ENCODE assay signal across 8 cellular contexts in genomic region chr16:1474047-1474446, GRCh38. TPM values are rescaled to one million over a fixed set of nuclear protein-coding genes. Genes with fewer than 3 reads are reported as not detected.
DNase-seq lines count a peak whose midpoint lies in the region; ATAC-seq, FAIRE-seq and TF ChIP-seq lines count a peak whose summit lies in the region.

No MANE protein-coding gene starts in this region.

- H3K4ac ChIP-seq in mesendoderm (ENCODE audit: low read depth, low read length) = no peak overlapping the region

- DNase-seq in A549 (ENCODE audit: low read depth in 1 of 2, low spot score in 1 of 2) (no peak), HFFc6 (no peak), brain microvascular endothelial cell (no peak), mesendoderm (peak; percentile 19), NCI-H2171 treated with DMSO at 0.1 percent for 48 hours (lab: John Stamatoyannopoulos, UW) (no peak), NCI-H1417 treated with DMSO at 0.1 percent for 48 hours (lab: John Stamatoyannopoulos, UW) (no peak), nucleus accumbens (lab: John Stamatoyannopoulos, UW) (no peak)

- H3K9me3 ChIP-seq in A549 = no peaks in the 10 kb centered on the region

- H3K4me3 Mint-ChIP-seq in HFFc6 = peak overlapping the region; percentile 87

- no peak for TF ChIP-seq CTCF in A549 (IDR thresholded peaks at IDR 0.05)
- no peak for TF ChIP-seq CTCF in HFFc6 (IDR thresholded peaks at IDR 0.05)
- no peak for TF ChIP-seq CTCF in brain microvascular endothelial cell (IDR thresholded peaks at IDR 0.05; ENCODE audit: low read depth, low read length, missing control alignments)

- TF ChIP-seq RAD21 in A549 (conservative IDR thresholded peaks at IDR 0.05 in 1 of 2, IDR thresholded peaks at IDR 0.05 in 1 of 2) = no peak

- H3K36me3 ChIP-seq in brain microvascular endothelial cell (replicated peaks) (no peaks in the 10 kb centered on the region), mesendoderm (ENCODE audit: control insufficient read depth, insufficient read depth, low read length) (no peaks in the 10 kb centered on the region)

- no peak overlapping the region for H3K18ac ChIP-seq in mesendoderm (ENCODE audit: low read length)

- ATAC-seq in A549 (no peak), GM18520 (IDR thresholded peaks at IDR 0.05; ENCODE audit: unreplicated experiment) (no peak)

- peak overlapping the region; percentile 94 for H3K56ac ChIP-seq in mesendoderm (ENCODE audit: low read length)

- POLR2A ChIA-PET in A549 (lab: Yijun Ruan, JAX) = no interaction called here

- peaks cover 4% of the 10 kb centered on the region for H3K27me3 Mint-ChIP-seq in HFFc6 (ENCODE audit: insufficient read depth)

- peak overlapping the region; percentile 82 for H3K9ac ChIP-seq in mesendoderm (ENCODE audit: low read length)

- peak overlapping the region; percentile 100 for H3K4me2 ChIP-seq in A549
- H3K4me2 ChIP-seq in mesendoderm (ENCODE audit: low read length) = peak overlapping the region; percentile 78

- H4K8ac ChIP-seq in mesendoderm (ENCODE audit: low read depth, low read length) = no peak overlapping the region

- H2BK120ac ChIP-seq in mesendoderm (ENCODE audit: low read depth, low read length) = no peak overlapping the region

- H3K27me3 ChIP-seq in brain microvascular endothelial cell (replicated peaks) = no peaks in the 10 kb centered on the region
- H3K27me3 ChIP-seq in mesendoderm (ENCODE audit: insufficient read depth, low read length, poor library complexity) = no peaks in the 10 kb centered on the region

- no peaks in the 10 kb centered on the region; the same call in 1 of the 2 replicates for H3K36me3 Mint-ChIP-seq in HFFc6 (ENCODE audit: low read depth)

- WGBS in A549 (ENCODE audit: missing lambda C conversion rate) = 39% methylated on average over 15 of the region's 15 CpGs
- no CpG with 5 or more reads among the region's 15 CpGs for WGBS in mesendoderm (ENCODE audit: extremely low coverage, insufficient coverage, low lambda C conversion rate)

- in situ Hi-C loops in brain microvascular endothelial cell (cut with HindIII; ENCODE audit: low pct_ligation_motif_present, low sequenced_read_pairs) = no loop called here

- H3K79me2 ChIP-seq in mesendoderm (ENCODE audit: control insufficient read depth, insufficient read depth, low read length) = peaks cover 6% of the 10 kb centered on the region

- no peak overlapping the region for H4K5ac ChIP-seq in mesendoderm (ENCODE audit: low read length)

- no peak overlapping the region for H2AK5ac ChIP-seq in mesendoderm (ENCODE audit: low read length)

- H3K27ac ChIP-seq in A549 (peak overlapping the region; percentile 97 to 98), brain microvascular endothelial cell (peak overlapping the region; percentile 80), mesendoderm (ENCODE audit: low read depth, low read length) (no peak overlapping the region)

- H3K4me3 ChIP-seq in A549 = peak overlapping the region; percentile 99
- H3K4me3 ChIP-seq in brain microvascular endothelial cell (ENCODE audit: low read depth, low read length) = peak overlapping the region; percentile 71
- H3K4me3 ChIP-seq in mesendoderm (ENCODE audit: low read length) = peak overlapping the region; percentile 76

- no peak overlapping the region for H2BK5ac ChIP-seq in mesendoderm (ENCODE audit: low read length)

- CTCF ChIA-PET in A549 (lab: Yijun Ruan, JAX) = no interaction called here

- H3K27ac Mint-ChIP-seq in HFFc6 = peak overlapping the region; percentile 77

- H3K9me3 Mint-ChIP-seq in HFFc6 = no peaks in the 10 kb centered on the region

- H3K79me1 ChIP-seq in mesendoderm (ENCODE audit: low read length) = peaks cover 8% of the 10 kb centered on the region

- TF ChIP-seq POLR2A in A549 (IDR thresholded peaks at IDR 0.05; ENCODE audit: low read length) = no peak

- H3K4me1 ChIP-seq in A549 = peaks cover 11% of the 10 kb centered on the region
- H3K4me1 ChIP-seq in mesendoderm (ENCODE audit: control insufficient read depth, low read depth, low read length) = peaks cover 3% of the 10 kb centered on the region

- FAIRE-seq in A549 (lab: Jason Lieb, UNC) = no peak

- no peak overlapping the region for H3K23ac ChIP-seq in mesendoderm (ENCODE audit: low read length)

- no peak for TF ChIP-seq EP300 in A549 (IDR thresholded peaks at IDR 0.05)

- H2BK15ac ChIP-seq in mesendoderm (replicated peaks; ENCODE audit: low read depth) = no peak overlapping the region

- peaks cover 26% of the 10 kb centered on the region for H3K4me1 Mint-ChIP-seq in HFFc6 (ENCODE audit: low read depth)

TF ChIP-seq in A549, 52 proteins besides CTCF, POLR2A, EP300 and RAD21 (continues in another document):
- TF ChIP-seq MYC (IDR thresholded peaks at IDR 0.05; ENCODE audit: borderline replicate concordance, low read length) (no peak), JUN (IDR thresholded peaks at IDR 0.05) (no peak), CHD4 (IDR thresholded peaks at IDR 0.05; ENCODE audit: borderline replicate concordance) (no peak), PHF8 (IDR thresholded peaks at IDR 0.05; ENCODE audit: borderline replicate concordance, low read depth) (no peak), HMGXB4 (CRISPR knock-in tag; IDR thresholded peaks at IDR 0.05; ENCODE audit: borderline replicate concordance) (no peak), USF2 (IDR thresholded peaks at IDR 0.05) (no peak)

RNA-seq across cellular contexts. Expression of gene CLCN7, which starts 0.8 kb away (rescaled TPM):
- polyA plus RNA-seq in A549 (2011; rRNA removed) (17.2 and 19.9 TPM in 2 replicates), A549 (2017; fragmentation: RNase III; extraction: RNeasy Plus Mini Kit Qiagen cat#74134 plus additional on column Dnase treatment) (51.6 to 69.7 TPM (median 62.8 TPM) in 3 replicates)
- polyA plus RNA-seq in A549 (2012; cell fraction: cytosol; rRNA removed) = 52.1 and 62.2 TPM in 2 replicates
- 218 and 307 TPM in 2 replicates for polyA plus RNA-seq in A549 (2012; cell fraction: nucleus; rRNA removed)
- 28.2 and 40.0 TPM in 2 replicates for polyA minus RNA-seq in A549 (2011; rRNA and poly(A)+ RNA removed)
- 10 to 100 TPM; 47.5 to 62.6 (median 51.3) TPM for total RNA-seq in HFFc6 (2021; fragmentation: NEBNext Ultra II Directional; extraction: Animal tissue kit (Norgen Biotek cat#: 25700))
- 26.8 TPM for polyA plus RNA-seq in mesendoderm (2013, experiment 1 of 2)
- polyA plus RNA-seq in mesendoderm (2013, experiment 2 of 2) = 28.0 TPM

RNA-seq across cellular contexts. Expression of gene PTX4, which starts 14.7 kb away (rescaled TPM):
- not detected in 2 replicates for polyA plus RNA-seq in A549 (2011; rRNA removed)
- not detected in 2 replicates for polyA plus RNA-seq in A549 (2012; cell fraction: cytosol; rRNA removed)
- polyA plus RNA-seq in A549 (2012; cell fraction: nucleus; rRNA removed) = 0.12 TPM in 1 of 2 replicates, not detected in the other
- polyA plus RNA-seq in A549 (2017; fragmentation: RNase III; extraction: RNeasy Plus Mini Kit Qiagen cat#74134 plus additional on column Dnase treatment) = 0.07 TPM in 2 of 3 replicates, not detected in the other
- not detected in 2 replicates for polyA minus RNA-seq in A549 (2011; rRNA and poly(A)+ RNA removed)
- under 1 TPM in 4 of 6 experiments, not detected in 2; 0.14 to 0.24 (median 0.18) TPM for total RNA-seq in HFFc6 (2021; fragmentation: NEBNext Ultra II Directional; extraction: Animal tissue kit (Norgen Biotek cat#: 25700))
- 0.03 TPM for polyA plus RNA-seq in mesendoderm (2013, experiment 1 of 2)
- 0.04 TPM for polyA plus RNA-seq in mesendoderm (2013, experiment 2 of 2)

RNA-seq across cellular contexts. Expression of gene TELO2, which starts 19.1 kb away (rescaled TPM):
- polyA plus RNA-seq in A549 (2011; rRNA removed) = 9.2 and 10.6 TPM in 2 replicates
- polyA plus RNA-seq in A549 (2012; cell fraction: cytosol; rRNA removed) = 37.8 and 42.8 TPM in 2 replicates
- polyA plus RNA-seq in A549 (2012; cell fraction: nucleus; rRNA removed) = 337 and 377 TPM in 2 replicates
- 30.4 to 35.0 TPM (median 34.8 TPM) in 3 replicates for polyA plus RNA-seq in A549 (2017; fragmentation: RNase III; extraction: RNeasy Plus Mini Kit Qiagen cat#74134 plus additional on column Dnase treatment)
- polyA minus RNA-seq in A549 (2011; rRNA and poly(A)+ RNA removed) = 4.6 and 6.8 TPM in 2 replicates
- 10 to 100 TPM; 28.6 to 37.4 (median 34.8) TPM for total RNA-seq in HFFc6 (2021; fragmentation: NEBNext Ultra II Directional; extraction: Animal tissue kit (Norgen Biotek cat#: 25700))
- 31.2 TPM for polyA plus RNA-seq in mesendoderm (2013, experiment 1 of 2)
- polyA plus RNA-seq in mesendoderm (2013, experiment 2 of 2) = 31.3 TPM

RNA-seq across cellular contexts. Expression of gene CCDC154, which starts 29.7 kb away (rescaled TPM):
- polyA plus RNA-seq in A549 (2011; rRNA removed) (0.16 and 0.34 TPM in 2 replicates), A549 (2017; fragmentation: RNase III; extraction: RNeasy Plus Mini Kit Qiagen cat#74134 plus additional on column Dnase treatment) (0.49 to 0.74 TPM (median 0.70 TPM) in 3 replicates)
- polyA plus RNA-seq in A549 (2012; cell fraction: cytosol; rRNA removed) = 0.30 and 0.32 TPM in 2 replicates
- polyA plus RNA-seq in A549 (2012; cell fraction: nucleus; rRNA removed) = 1.6 and 2.0 TPM in 2 replicates
- not detected in 2 replicates for polyA minus RNA-seq in A549 (2011; rRNA and poly(A)+ RNA removed)
- total RNA-seq in HFFc6 (2021; fragmentation: NEBNext Ultra II Directional; extraction: Animal tissue kit (Norgen Biotek cat#: 25700)) = under 1 TPM in 3 of 6 experiments, not detected in 3; 0.10 to 0.52 (median 0.31) TPM
- polyA plus RNA-seq in mesendoderm (2013, experiment 1 of 2) = 0.08 TPM
- polyA plus RNA-seq in mesendoderm (2013, experiment 2 of 2) = 0.35 TPM

RNA-seq across cellular contexts. Expression of gene PERCC1, which starts 43.2 kb away (rescaled TPM):
- polyA plus RNA-seq in A549 (2011; rRNA removed) (not detected in 2 replicates), A549 (2017; fragmentation: RNase III; extraction: RNeasy Plus Mini Kit Qiagen cat#74134 plus additional on column Dnase treatment) (not detected in 3 replicates)
- not detected in 2 replicates for polyA plus RNA-seq in A549 (2012; cell fraction: cytosol; rRNA removed)
- polyA plus RNA-seq in A549 (2012; cell fraction: nucleus; rRNA removed) = not detected in 2 replicates
- polyA minus RNA-seq in A549 (2011; rRNA and poly(A)+ RNA removed) = not detected in 2 replicates
- total RNA-seq in HFFc6 (2021; fragmentation: NEBNext Ultra II Directional; extraction: Animal tissue kit (Norgen Biotek cat#: 25700)) = not detected
- not detected for polyA plus RNA-seq in mesendoderm (2013, experiment 1 of 2)
- polyA plus RNA-seq in mesendoderm (2013, experiment 2 of 2) = not detected
